In genomic region chr5:16567365-16567764, GRCh38 we compare ENCODE assay signal across 31 cellular contexts. TPM values are rescaled to one million over a fixed set of nuclear protein-coding genes. Genes with fewer than 3 reads are reported as not detected.
"Had no signal": no experiment of that assay in that cellular context is flagged by ENCODE, and none has a peak within 500 bp of the region (broad histone marks: within the 10 kb centered on the region; RNA-seq: fewer than 3 reads in every experiment).

No MANE protein-coding gene starts in this region.

- H3K4me1 ChIP-seq: esophagus squamous epithelium, uterus had no signal

- H3K36me3 ChIP-seq: breast epithelium, esophagus squamous epithelium, heart right ventricle, left ventricle myocardium inferior, ovary, right lobe of liver, thoracic aorta, uterus had no signal

- ATAC-seq: heart right ventricle; mucosa of descending colon; right lobe of liver; stimulated activated naive B cell treated with anti-CD40 and anti-IgM and Interleukin-4, amounts not matched to agents 10 μg/mL and 1 μg/mL and 100 μg/mL, for 72 hours had no signal

- H3K27me3 Mint-ChIP-seq: activated CD4-positive, alpha-beta memory T cell treated with anti-CD3 and anti-CD28 coated beads for 36 hours; activated CD4-positive, alpha-beta T cell treated with anti-CD3 and anti-CD28 coated beads, Interleukin-2, amount 10 ng/mL, durations not matched to agents 24 days and 14 days; dendritic cell treated with granulocyte-macrophage colony-stimulating factor and Interleukin-4, amounts not matched to agents 40 ng/mL and 50 ng/mL, for 4 days; stimulated activated naive B cell treated with anti-CD40 and anti-IgM and Interleukin-4, amounts not matched to agents 10 μg/mL and 1 μg/mL and 100 μg/mL, for 72 hours had no signal

- H3K9me3 ChIP-seq: breast epithelium, esophagus squamous epithelium, heart right ventricle, left ventricle myocardium inferior, mucosa of descending colon, ovary, right lobe of liver, thoracic aorta, uterus had no signal

- DNase-seq: activated CD4-positive, alpha-beta memory T cell treated with anti-CD3 and anti-CD28 coated beads for 36 hours; activated CD4-positive, alpha-beta T cell treated with anti-CD3 and anti-CD28 coated beads, Interleukin-2, amount 10 ng/mL, durations not matched to agents 24 days and 14 days; activated CD4-positive, CD25-positive, alpha-beta regulatory T cell treated with anti-CD3 and anti-CD28 coated beads, Interleukin-2, amount 50 U/mL, for 72 hours; activated CD8-positive, alpha-beta memory T cell treated with anti-CD3 and anti-CD28 coated beads, Interleukin-2, amount 50 U/mL, for 4 hours; activated naive CD4-positive, alpha-beta T cell treated with Interleukin-2 at 50 U/mL for 16 hours; activated T-cell treated with anti-CD3 and anti-CD28 coated beads, Interleukin-2, amount 50 U/mL, for 48 hours; amniotic stem cell; central memory CD4-positive, alpha-beta T cell; effector CD4-positive, alpha-beta T cell; esophagus squamous epithelium; foreskin melanocyte; heart right ventricle; kidney glomerular epithelial cell; left ventricle myocardium inferior; mucosa of descending colon; nephron progenitor cell; ovary; right lobe of liver; stimulated activated CD4-positive, alpha-beta T cell treated with anti-CD3 and anti-CD28 coated beads, Interleukin-4, amount 100 ng/mL, for 24 hours; stimulated activated CD8-positive, alpha-beta memory T cell treated with anti-CD3 and anti-CD28 coated beads, Interleukin-4, amount 100 ng/mL, for 48 hours; stimulated activated naive B cell treated with anti-CD40 and anti-IgM and Interleukin-4, amounts not matched to agents 10 μg/mL and 1 μg/mL and 100 μg/mL, for 72 hours; SW 1271; trophoblast cell; uterus had no signal

- H3K27ac ChIP-seq: breast epithelium, esophagus squamous epithelium, heart right ventricle, left ventricle myocardium inferior, ovary, right lobe of liver, thoracic aorta, uterus had no signal

- H3K4me3 ChIP-seq: breast epithelium, esophagus squamous epithelium, heart right ventricle, left ventricle myocardium inferior, mucosa of descending colon, ovary, right lobe of liver, thoracic aorta, uterus had no signal

- H3K4me3 Mint-ChIP-seq: activated CD4-positive, alpha-beta memory T cell treated with anti-CD3 and anti-CD28 coated beads for 36 hours; activated CD4-positive, alpha-beta T cell treated with anti-CD3 and anti-CD28 coated beads, Interleukin-2, amount 10 ng/mL, durations not matched to agents 24 days and 14 days; dendritic cell treated with granulocyte-macrophage colony-stimulating factor and Interleukin-4, amounts not matched to agents 40 ng/mL and 50 ng/mL, for 4 days; nephron progenitor cell; stimulated activated naive B cell treated with anti-CD40 and anti-IgM and Interleukin-4, amounts not matched to agents 10 μg/mL and 1 μg/mL and 100 μg/mL, for 72 hours; T-helper 1 cell treated with Interleukin-12 subunit alpha and Interleukin-12 subunit beta and Interleukin-4 antibody, amounts not matched to agents 30 μg/mL and 1 μg/mL, for 36 hours had no signal

- H3K27me3 ChIP-seq: breast epithelium, esophagus squamous epithelium, heart right ventricle, ovary, right lobe of liver, uterus had no signal

- H3K27ac Mint-ChIP-seq: activated CD4-positive, alpha-beta memory T cell treated with anti-CD3 and anti-CD28 coated beads for 36 hours; activated CD4-positive, alpha-beta T cell treated with anti-CD3 and anti-CD28 coated beads, Interleukin-2, amount 10 ng/mL, durations not matched to agents 24 days and 14 days; dendritic cell treated with granulocyte-macrophage colony-stimulating factor and Interleukin-4, amounts not matched to agents 40 ng/mL and 50 ng/mL, for 4 days; nephron progenitor cell; progenitor cell of endocrine pancreas; T-helper 1 cell treated with Interleukin-12 subunit alpha and Interleukin-12 subunit beta and Interleukin-4 antibody, amounts not matched to agents 30 μg/mL and 1 μg/mL, for 36 hours had no signal

- H3K9me3 Mint-ChIP-seq: activated CD4-positive, alpha-beta memory T cell treated with anti-CD3 and anti-CD28 coated beads for 36 hours; activated CD4-positive, alpha-beta T cell treated with anti-CD3 and anti-CD28 coated beads, Interleukin-2, amount 10 ng/mL, durations not matched to agents 24 days and 14 days; dendritic cell treated with granulocyte-macrophage colony-stimulating factor and Interleukin-4, amounts not matched to agents 40 ng/mL and 50 ng/mL, for 4 days; stimulated activated naive B cell treated with anti-CD40 and anti-IgM and Interleukin-4, amounts not matched to agents 10 μg/mL and 1 μg/mL and 100 μg/mL, for 72 hours; T-helper 1 cell treated with Interleukin-12 subunit alpha and Interleukin-12 subunit beta and Interleukin-4 antibody, amounts not matched to agents 30 μg/mL and 1 μg/mL, for 36 hours had no signal

RNA-seq across cellular contexts. Expression of gene RETREG1, which starts 49.4 kb away (rescaled TPM):
- total RNA-seq: glomerular endothelial cell, lung microvascular endothelial cell had no signal
